In genomic region chr15:81284256-81285031, GRCh38 we compare ENCODE assay signal across 11 cellular contexts. TPM values are rescaled to one million over a fixed set of nuclear protein-coding genes. Genes with fewer than 3 reads are reported as not detected.
A peak's percentile ranks its signal among the peaks of the same experiment; 100 is the strongest.
DNase-seq lines count a peak whose midpoint lies in the region; ATAC-seq and TF ChIP-seq lines count a peak whose summit lies in the region.
"Had no signal": no experiment of that assay in that cellular context is flagged by ENCODE, and none has a peak within 500 bp of the region (broad histone marks: within the 10 kb centered on the region; RNA-seq: fewer than 3 reads in every experiment).

No MANE protein-coding gene starts in this region.

- H3K4me3 ChIP-seq in CD8-positive, alpha-beta T cell (ENCODE audit: low read depth, low read length): no peak overlapping the region
- no peak overlapping the region for H3K4me3 ChIP-seq in psoas muscle
- no peak overlapping the region for H3K4me3 ChIP-seq in foreskin fibroblast (ENCODE audit: low read depth in 1 of 2, low read length in 2 of 2)
- H3K4me3 ChIP-seq: adrenal gland, upper lobe of left lung had no signal

- peak overlapping the region; percentile 27 for H3K4me3 Mint-ChIP-seq in CD8-positive, alpha-beta T cell
- no peak overlapping the region for H3K4me3 Mint-ChIP-seq in immature natural killer cell
- H3K4me3 Mint-ChIP-seq in activated CD4-positive, alpha-beta memory T cell treated with anti-CD3 and anti-CD28 coated beads for 36 hours: no peak overlapping the region

- H3K4me1 ChIP-seq in CD8-positive, alpha-beta T cell (ENCODE audit: insufficient read depth, low read length): peaks cover 81% of the 10 kb centered on the region
- no peaks in the 10 kb centered on the region for H3K4me1 ChIP-seq in psoas muscle
- H3K4me1 ChIP-seq: adrenal gland, upper lobe of left lung had no signal

- H3K9me3 ChIP-seq in CD8-positive, alpha-beta T cell (ENCODE audit: low read length): no peaks in the 10 kb centered on the region
- no peaks in the 10 kb centered on the region for H3K9me3 ChIP-seq in psoas muscle
- H3K9me3 ChIP-seq: adrenal gland, upper lobe of left lung had no signal

- no peak for ATAC-seq in CD8-positive, alpha-beta T cell
- ATAC-seq in GM19468 (IDR thresholded peaks at IDR 0.05; ENCODE audit: extremely low read depth, unreplicated experiment) (peak; percentile 69), psoas muscle (no peak)

- peaks cover 6% of the 10 kb centered on the region for H3K9me3 Mint-ChIP-seq in CD8-positive, alpha-beta T cell
- H3K9me3 Mint-ChIP-seq in immature natural killer cell: no peaks in the 10 kb centered on the region
- peaks cover 6% of the 10 kb centered on the region for H3K9me3 Mint-ChIP-seq in activated CD4-positive, alpha-beta memory T cell treated with anti-CD3 and anti-CD28 coated beads for 36 hours

- peak overlapping the region; percentile 28 for H3K27ac ChIP-seq in CD8-positive, alpha-beta T cell (ENCODE audit: low read depth, low read length)
- H3K27ac ChIP-seq in psoas muscle: no peak overlapping the region
- H3K27ac ChIP-seq: upper lobe of left lung had no signal

- no peaks in the 10 kb centered on the region for H3K36me3 Mint-ChIP-seq in CD8-positive, alpha-beta T cell
- H3K36me3 Mint-ChIP-seq in immature natural killer cell: peaks cover 0 to 4% (median 0%) of the 10 kb centered on the region in 3 donors
- peaks cover 3% of the 10 kb centered on the region for H3K36me3 Mint-ChIP-seq in activated CD4-positive, alpha-beta memory T cell treated with anti-CD3 and anti-CD28 coated beads for 36 hours

- CTCF ChIA-PET in CD8-positive, alpha-beta T cell (lab: Charles Lee): interaction anchor here (0.9 to 22.1 kb wide), 6 partner anchors 9 to 117 kb away, joined by 3 to 498 read pairs (median 8); partner anchors contain the start of gene STARD5
- CTCF ChIA-PET in activated CD4-positive, alpha-beta memory T cell treated with anti-CD3 and anti-CD28 coated beads for 36 hours (lab: Charles Lee): interaction anchor here (1.4 to 1.7 kb wide), 3 partner anchors 9 to 53 kb away, joined by 5 to 7 read pairs (median 7); no protein-coding TSS in a partner anchor

- no peaks in the 10 kb centered on the region for H3K27me3 Mint-ChIP-seq in CD8-positive, alpha-beta T cell (ENCODE audit: low read depth)
- peaks cover 0 to 4% (median 0%) of the 10 kb centered on the region in 3 donors for H3K27me3 Mint-ChIP-seq in immature natural killer cell (ENCODE audit: low read depth in 3 of 3)
- no peaks in the 10 kb centered on the region for H3K27me3 Mint-ChIP-seq in activated CD4-positive, alpha-beta memory T cell treated with anti-CD3 and anti-CD28 coated beads for 36 hours

- peak in 1 of 7 experiments; percentile 40 for DNase-seq in CD8-positive, alpha-beta T cell
- DNase-seq in MV-4-11 (lab: John Stamatoyannopoulos, UW): peak; percentile 45
- no peak for DNase-seq in immature natural killer cell
- no peak for DNase-seq in psoas muscle
- no peak for DNase-seq in activated CD4-positive, alpha-beta memory T cell treated with anti-CD3 and anti-CD28 coated beads for 36 hours
- no peak for DNase-seq in foreskin fibroblast
- no peak for DNase-seq in A172 (ENCODE audit: low spot score)
- DNase-seq: NCI-H1048, upper lobe of left lung had no signal

- no peak for TF ChIP-seq CTCF in CD8-positive, alpha-beta T cell (IDR thresholded peaks at IDR 0.05)
- TF ChIP-seq CTCF in psoas muscle (IDR thresholded peaks at IDR 0.05) (no peak), foreskin fibroblast (IDR thresholded peaks at IDR 0.05; ENCODE audit: low read depth, low read length) (no peak)

- POLR2A ChIA-PET in CD8-positive, alpha-beta T cell (lab: Charles Lee): interaction anchor here (1.1 to 1.8 kb wide), 5 partner anchors 9 to 18 kb away, joined by 4 to 14 read pairs (median 7); no protein-coding TSS in a partner anchor
- POLR2A ChIA-PET in activated CD4-positive, alpha-beta memory T cell treated with anti-CD3 and anti-CD28 coated beads for 36 hours (lab: Charles Lee): no interaction called here

- peak overlapping the region; percentile 98 for H3K27ac Mint-ChIP-seq in CD8-positive, alpha-beta T cell
- H3K27ac Mint-ChIP-seq in immature natural killer cell: peak overlapping the region in 4 of 6 donors; percentile 9 to 94 (median 35)
- no peak overlapping the region for H3K27ac Mint-ChIP-seq in activated CD4-positive, alpha-beta memory T cell treated with anti-CD3 and anti-CD28 coated beads for 36 hours

- H3K4me1 Mint-ChIP-seq in CD8-positive, alpha-beta T cell (ENCODE audit: low read depth): peaks cover 83% of the 10 kb centered on the region
- H3K4me1 Mint-ChIP-seq in immature natural killer cell: peaks cover 42 to 46% of the 10 kb centered on the region in 2 donors
- peaks cover 54% of the 10 kb centered on the region for H3K4me1 Mint-ChIP-seq in activated CD4-positive, alpha-beta memory T cell treated with anti-CD3 and anti-CD28 coated beads for 36 hours (ENCODE audit: low read depth)

- WGBS in psoas muscle, 3 donors: 51 to 53% (median 52%) methylated on average over 5 of the region's 5 CpGs

- intact Hi-C loops in CD8-positive, alpha-beta T cell (cut with DNase I, micrococcal nuclease): loop anchor here in 1 of 2 experiments (5.0 kb wide), 1 partner anchor 38 kb away; the partner anchor contains the start of gene STARD5
- intact Hi-C loops in psoas muscle (cut with DNase I): no loop called here
- intact Hi-C loops in activated CD4-positive, alpha-beta memory T cell treated with anti-CD3 and anti-CD28 coated beads for 36 hours (cut with micrococcal nuclease): loop anchor here (2.0 kb wide), 1 partner anchor 40 kb away; the partner anchor contains the start of gene STARD5

- no peaks in the 10 kb centered on the region for H3K36me3 ChIP-seq in CD8-positive, alpha-beta T cell (ENCODE audit: insufficient read depth, low read length)
- H3K36me3 ChIP-seq in psoas muscle (ENCODE audit: insufficient read depth in 1 of 2, low read depth in 1 of 2): no peaks in the 10 kb centered on the region
- H3K36me3 ChIP-seq: adrenal gland had no signal

- no peaks in the 10 kb centered on the region for H3K27me3 ChIP-seq in CD8-positive, alpha-beta T cell (ENCODE audit: insufficient read depth, low read length)
- H3K27me3 ChIP-seq in psoas muscle (ENCODE audit: insufficient read depth in 3 of 3, low read length in 2 of 3): no peaks in the 10 kb centered on the region
- H3K27me3 ChIP-seq: upper lobe of left lung had no signal

RNA-seq across cellular contexts. Expression of gene STARD5, which starts 39.5 kb away (rescaled TPM):
- 10 to 100 TPM; 13.6 to 14.3 TPM for total RNA-seq in CD8-positive, alpha-beta T cell
- 1 to 10 TPM in 2 of 3 donors, not detected in 1; 1.7 to 3.8 TPM for polyA plus RNA-seq in immature natural killer cell
- 1 to 10 TPM in 2 of 4 donors, under 1 TPM in 2; 0.25 to 1.9 (median 0.92) TPM for total RNA-seq in psoas muscle
- polyA plus RNA-seq in psoas muscle: under 1 TPM; 0.49 to 0.64 (median 0.55) TPM
- 1 to 10 TPM; 7.3 to 9.1 TPM for total RNA-seq in activated CD4-positive, alpha-beta memory T cell treated with anti-CD3 and anti-CD28 coated beads for 36 hours
- total RNA-seq in A172 (2014; rRNA removed; shearing (Covaris generic)): 0.86 and 1.7 TPM in 2 replicates
